10 cellular contexts compared by ENCODE assay signal in the genomic region with DNA sequence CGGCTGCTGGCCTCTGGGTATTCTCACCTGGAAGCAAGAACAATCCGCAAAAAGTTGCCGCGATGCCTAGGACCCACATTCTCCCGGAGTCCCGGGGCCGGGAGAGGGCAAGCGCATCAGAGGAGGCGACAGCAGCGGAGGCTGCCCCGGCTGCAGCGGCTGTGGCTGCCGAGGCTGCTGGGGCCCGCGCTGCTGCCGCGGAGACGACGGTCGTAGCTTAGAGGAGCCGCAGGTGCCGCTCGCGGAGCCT. TPM values are rescaled to one million over a fixed set of nuclear protein-coding genes. Genes with fewer than 3 reads are reported as not detected.
A peak's percentile ranks its signal among the peaks of the same experiment; 100 is the strongest.
DNase-seq lines count a peak whose midpoint lies in the region; FAIRE-seq and TF ChIP-seq lines count a peak whose summit lies in the region.
"Had no signal": no experiment of that assay in that cellular context is flagged by ENCODE, and none has a peak within 500 bp of the region (broad histone marks: within the 10 kb centered on the region; RNA-seq: fewer than 3 reads in every experiment).

No MANE protein-coding gene starts in this region.

- no peaks in the 10 kb centered on the region for H3K36me3 ChIP-seq in liver (ENCODE audit: control insufficient read depth in 4 of 4, insufficient read depth in 3 of 4, low read depth in 1 of 4, low read length in 3 of 4)
- H3K36me3 ChIP-seq in transverse colon: no peaks in the 10 kb centered on the region

- H3K4me3 ChIP-seq in liver (ENCODE audit: low read depth in 1 of 3, low read length in 3 of 3) (peak overlapping the region; percentile 37 to 73 (median 72)), transverse colon (peak overlapping the region; percentile 20 to 61 (median 24))

- TF ChIP-seq CTCF in liver (IDR thresholded peaks at IDR 0.05; ENCODE audit: low read depth, low read length, missing input control): no peak
- TF ChIP-seq CTCF in transverse colon (IDR thresholded peaks at IDR 0.05): no peak
- TF ChIP-seq CTCF in D721Med (IDR thresholded peaks at IDR 0.05; ENCODE audit: insufficient read depth, missing control alignments): no peak

- H3K4me1 ChIP-seq in liver (ENCODE audit: control insufficient read depth in 4 of 4, insufficient read depth in 4 of 4, low read length in 3 of 4): peaks cover 13 to 31% (median 25%) of the 10 kb centered on the region in 4 donors
- H3K4me1 ChIP-seq in transverse colon: peaks cover 8 to 33% (median 23%) of the 10 kb centered on the region in 4 donors

- intact Hi-C loops in transverse colon (cut with DNase I; ENCODE audit: low total_unique reads): no loop called here

- no peak for TF ChIP-seq RAD21 in liver (IDR thresholded peaks at IDR 0.05)

- no peak for TF ChIP-seq POLR2A in transverse colon (IDR thresholded peaks at IDR 0.05)

- no peak for TF ChIP-seq EP300 in transverse colon (IDR thresholded peaks at IDR 0.05; ENCODE audit: low read depth)

- H3K27me3 ChIP-seq in liver (ENCODE audit: control insufficient read depth in 4 of 4, insufficient read depth in 4 of 4, low read length in 3 of 4) (peaks cover 0 to 2% (median 0%) of the 10 kb centered on the region in 4 donors), transverse colon (peaks cover 50% of the 10 kb centered on the region)
- H3K27me3 ChIP-seq: body of pancreas had no signal

- no peak overlapping the region for H3K9ac ChIP-seq in liver (ENCODE audit: low read depth in 1 of 2, low read length in 2 of 2)

- H3K9me3 ChIP-seq in liver (ENCODE audit: control insufficient read depth in 4 of 4, low read length in 3 of 4) (no peaks in the 10 kb centered on the region), transverse colon (no peaks in the 10 kb centered on the region)
- H3K9me3 ChIP-seq: body of pancreas had no signal

- in situ Hi-C loops in transverse colon (cut with MboI; ENCODE audit: low pct_ligation_motif_present in 1 of 4, low pct_unique_long_range_greater_than_20kb in 1 of 4, low sequenced_read_pairs in 3 of 4): loop anchor here in 1 of 4 donors (25.0 kb wide), 1 partner anchor 493 kb away; no protein-coding TSS in a partner anchor

- H3K27ac ChIP-seq in caudate nucleus (ENCODE audit: low read depth, low read length) (peak overlapping the region; percentile 62), liver (ENCODE audit: low read depth in 1 of 2, low read length in 2 of 2) (no peak overlapping the region), transverse colon (no peak overlapping the region)
- H3K27ac ChIP-seq: C4-2B had no signal

- DNase-seq in NCI-H2081 (lab: John Stamatoyannopoulos, UW) (peak; percentile 48 to 49), NCI-H2081 treated with DMSO at 0.1 percent for 48 hours (lab: John Stamatoyannopoulos, UW) (no peak), caudate nucleus (lab: John Stamatoyannopoulos, UW) (no peak), transverse colon (no peak), epidermal melanocyte (ENCODE audit: insufficient read length, low spot score) (no peak), D721Med (ENCODE audit: insufficient read length, low spot score) (no peak), HCEC 1CT (no peak)

- FAIRE-seq in D721Med (lab: Jason Lieb, UNC): no peak

- under 1% methylated on average over 24 of the region's 24 CpGs for WGBS in liver
- 0% methylated on average over 9 of the region's 24 CpGs; no CpG with 5 or more reads in 1 of the 2 donors for WGBS in transverse colon (ENCODE audit: low coverage in 1 of 2), 2 donors

TF ChIP-seq in liver, 16 proteins besides CTCF, POLR2A, EP300 and RAD21:
- TF ChIP-seq FOXA1 (IDR thresholded peaks at IDR 0.05): no peak
- TF ChIP-seq JUND (IDR thresholded peaks at IDR 0.05): no peak
- no peak for TF ChIP-seq HNF4G (IDR thresholded peaks at IDR 0.05)
- no peak for TF ChIP-seq EGR1 (IDR thresholded peaks at IDR 0.05; ENCODE audit: low read depth in 2 of 2)
- no peak for TF ChIP-seq TAF1 (conservative IDR thresholded peaks at IDR 0.05)
- no peak for TF ChIP-seq GABPA (IDR thresholded peaks at IDR 0.05 in 1 of 2, conservative IDR thresholded peaks at IDR 0.05 in 1 of 2)
- TF ChIP-seq, protein P1, sequence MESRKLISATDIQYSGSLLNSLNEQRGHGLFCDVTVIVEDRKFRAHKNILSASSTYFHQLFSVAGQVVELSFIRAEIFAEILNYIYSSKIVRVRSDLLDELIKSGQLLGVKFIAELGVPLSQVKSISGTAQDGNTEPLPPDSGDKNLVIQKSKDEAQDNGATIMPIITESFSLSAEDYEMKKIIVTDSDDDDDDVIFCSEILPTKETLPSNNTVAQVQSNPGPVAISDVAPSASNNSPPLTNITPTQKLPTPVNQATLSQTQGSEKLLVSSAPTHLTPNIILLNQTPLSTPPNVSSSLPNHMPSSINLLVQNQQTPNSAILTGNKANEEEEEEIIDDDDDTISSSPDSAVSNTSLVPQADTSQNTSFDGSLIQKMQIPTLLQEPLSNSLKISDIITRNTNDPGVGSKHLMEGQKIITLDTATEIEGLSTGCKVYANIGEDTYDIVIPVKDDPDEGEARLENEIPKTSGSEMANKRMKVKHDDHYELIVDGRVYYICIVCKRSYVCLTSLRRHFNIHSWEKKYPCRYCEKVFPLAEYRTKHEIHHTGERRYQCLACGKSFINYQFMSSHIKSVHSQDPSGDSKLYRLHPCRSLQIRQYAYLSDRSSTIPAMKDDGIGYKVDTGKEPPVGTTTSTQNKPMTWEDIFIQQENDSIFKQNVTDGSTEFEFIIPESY (IDR thresholded peaks at IDR 0.05): no peak
- TF ChIP-seq, protein P2, sequence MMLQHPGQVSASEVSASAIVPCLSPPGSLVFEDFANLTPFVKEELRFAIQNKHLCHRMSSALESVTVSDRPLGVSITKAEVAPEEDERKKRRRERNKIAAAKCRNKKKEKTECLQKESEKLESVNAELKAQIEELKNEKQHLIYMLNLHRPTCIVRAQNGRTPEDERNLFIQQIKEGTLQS (IDR thresholded peaks at IDR 0.05): no peak
- no peak for TF ChIP-seq FOXA2 (IDR thresholded peaks at IDR 0.05)

RNA-seq across cellular contexts. Expression of a gene that starts 0.2 kb away (rescaled TPM):
- total RNA-seq in liver: under 1 TPM; 0.17 to 0.47 TPM
- polyA plus RNA-seq in liver: under 1 TPM; 0.46 to 0.65 TPM
- 1 to 10 TPM in 1 of 4 donors, under 1 TPM in 2, not detected in 1; 0.27 to 3.6 (median 0.32) TPM for total RNA-seq in transverse colon

Comparison
In these comparisons a context has a peak if more than half of its experiments do, and no peak if none do; other contexts are left out.
1. DNase-seq: peak in NCI-H2081 (2 of 2); none in NCI-H2081 treated with DMSO at 0.1 percent for 48 hours (single experiment), caudate nucleus (0 of 61), transverse colon (single experiment), epidermal melanocyte (single experiment), D721Med (single experiment) and HCEC 1CT (single experiment).